18 cellular contexts compared by ENCODE assay signal in genomic region chr2:11310212-11310611, GRCh38.
"Had no signal": no experiment of that assay in that cellular context is flagged by ENCODE, and none has a peak within 500 bp of the region (broad histone marks: within the 10 kb centered on the region; RNA-seq: fewer than 3 reads in every experiment).

No MANE protein-coding gene starts in this region.

- DNase-seq: activated CD4-positive, alpha-beta memory T cell treated with anti-CD3 and anti-CD28 coated beads, Interleukin-2, amount 10 ng/mL, durations not matched to agents 7 days and 5 days; activated CD4-positive, alpha-beta T cell treated with anti-CD3 and anti-CD28 coated beads for 4 hours; activated naive CD4-positive, alpha-beta T cell treated with anti-CD3 and anti-CD28 coated beads, Interleukin-2, amount 50 U/mL, for 16 hours; activated T-cell treated with anti-CD3 and anti-CD28 coated beads, Interleukin-2, amount 50 U/mL, for 24 hours; amniotic stem cell; body of pancreas; central memory CD4-positive, alpha-beta T cell; effector memory CD4-positive, alpha-beta T cell; head of caudate nucleus; immature natural killer cell; lower lobe of right lung; stimulated activated CD4-positive, alpha-beta T cell treated with anti-CD3 and anti-CD28 coated beads, Interleukin-12 subunit alpha, Interleukin-12 subunit beta, amount 100 ng/mL, for 4 hours; stimulated activated CD4-positive, alpha-beta T cell treated with anti-CD3 and anti-CD28 coated beads, Interleukin-2, amount 100 ng/mL, for 24 hours; T-helper 2 cell; thyroid gland had no signal

- ATAC-seq: body of pancreas; lower lobe of right lung; stimulated activated effector memory CD8-positive, alpha-beta T cell treated with anti-CD3 and anti-CD28 coated beads, Interleukin-12 subunit alpha, Interleukin-12 subunit beta, amount 100 ng/mL, for 72 hours had no signal

- H3K27me3 Mint-ChIP-seq: activated CD4-positive, alpha-beta memory T cell treated with anti-CD3 and anti-CD28 coated beads, Interleukin-2, amount 10 ng/mL, durations not matched to agents 7 days and 5 days; activated T-cell treated with anti-CD3 and anti-CD28 coated beads, Interleukin-2, amount 50 U/mL, for 24 hours; dendritic cell treated with granulocyte-macrophage colony-stimulating factor and Interleukin-4, amounts not matched to agents 40 ng/mL and 50 ng/mL, for 4 days had no signal

- H3K9me3 ChIP-seq: body of pancreas, lower lobe of right lung, thyroid gland had no signal

- H3K27ac Mint-ChIP-seq: activated CD4-positive, alpha-beta memory T cell treated with anti-CD3 and anti-CD28 coated beads, Interleukin-2, amount 10 ng/mL, durations not matched to agents 7 days and 5 days; activated T-cell treated with anti-CD3 and anti-CD28 coated beads, Interleukin-2, amount 50 U/mL, for 24 hours; dendritic cell treated with granulocyte-macrophage colony-stimulating factor and Interleukin-4, amounts not matched to agents 40 ng/mL and 50 ng/mL, for 4 days; stimulated activated effector memory CD8-positive, alpha-beta T cell treated with anti-CD3 and anti-CD28 coated beads, Interleukin-12 subunit alpha, Interleukin-12 subunit beta, amount 100 ng/mL, for 72 hours had no signal

- H3K36me3 ChIP-seq: lower lobe of right lung, thyroid gland had no signal

- H3K4me3 ChIP-seq: body of pancreas, lower lobe of right lung, thyroid gland had no signal

- H3K27ac ChIP-seq: body of pancreas, epithelial cell of prostate, lower lobe of right lung, thyroid gland had no signal

- H3K27me3 ChIP-seq: body of pancreas, thyroid gland had no signal

- H3K36me3 Mint-ChIP-seq: immature natural killer cell; stimulated activated effector memory CD8-positive, alpha-beta T cell treated with anti-CD3 and anti-CD28 coated beads, Interleukin-12 subunit alpha, Interleukin-12 subunit beta, amount 100 ng/mL, for 72 hours had no signal

- H3K9me3 Mint-ChIP-seq: activated CD4-positive, alpha-beta memory T cell treated with anti-CD3 and anti-CD28 coated beads, Interleukin-2, amount 10 ng/mL, durations not matched to agents 7 days and 5 days; activated T-cell treated with anti-CD3 and anti-CD28 coated beads, Interleukin-2, amount 50 U/mL, for 24 hours; dendritic cell treated with granulocyte-macrophage colony-stimulating factor and Interleukin-4, amounts not matched to agents 40 ng/mL and 50 ng/mL, for 4 days; immature natural killer cell; stimulated activated effector memory CD8-positive, alpha-beta T cell treated with anti-CD3 and anti-CD28 coated beads, Interleukin-12 subunit alpha, Interleukin-12 subunit beta, amount 100 ng/mL, for 72 hours had no signal

- H3K4me3 Mint-ChIP-seq: activated CD4-positive, alpha-beta memory T cell treated with anti-CD3 and anti-CD28 coated beads, Interleukin-2, amount 10 ng/mL, durations not matched to agents 7 days and 5 days; activated T-cell treated with anti-CD3 and anti-CD28 coated beads, Interleukin-2, amount 50 U/mL, for 24 hours; dendritic cell treated with granulocyte-macrophage colony-stimulating factor and Interleukin-4, amounts not matched to agents 40 ng/mL and 50 ng/mL, for 4 days; immature natural killer cell; stimulated activated effector memory CD8-positive, alpha-beta T cell treated with anti-CD3 and anti-CD28 coated beads, Interleukin-12 subunit alpha, Interleukin-12 subunit beta, amount 100 ng/mL, for 72 hours had no signal
